In genomic region chr11:65425105-65425970, GRCh38 we compare ENCODE assay signal across 8 cellular contexts. TPM values are rescaled to one million over a fixed set of nuclear protein-coding genes. Genes with fewer than 3 reads are reported as not detected.
DNase-seq lines count a peak whose midpoint lies in the region; ATAC-seq, FAIRE-seq and TF ChIP-seq lines count a peak whose summit lies in the region.

No MANE protein-coding gene starts in this region.

- peak; percentile 81 for FAIRE-seq in GM19239 (lab: Jason Lieb, UNC)

- DNase-seq in GM19239 (ENCODE audit: insufficient read length, low spot score), result no peak
- no peak for DNase-seq in RWPE1 (ENCODE audit: low spot score)
- DNase-seq in activated effector memory CD4-positive, alpha-beta T cell treated with anti-CD3 and anti-CD28 coated beads, Interleukin-2, amount 50 U/mL, for 16 hours, result peak; percentile 92
- DNase-seq in globus pallidus (ENCODE audit: low spot score), result peak; percentile 63
- DNase-seq in renal cortical epithelial cell (ENCODE audit: low read depth), result peak; percentile 61
- DNase-seq in AG08395 (ENCODE audit: low spot score), result no peak
- no peak for DNase-seq in NCI-H748 treated with DMSO at 0.1 percent for 48 hours (lab: John Stamatoyannopoulos, UW)

- peak overlapping the region; percentile 100 for H3K27ac ChIP-seq in RWPE1

- no peak for ATAC-seq in GM21737 (IDR thresholded peaks at IDR 0.05; ENCODE audit: unreplicated experiment)

- CTCF ChIA-PET in RWPE1 (lab: Yijun Ruan, JAX), result no interaction called here

- POLR2A ChIA-PET in RWPE1 (lab: Yijun Ruan, JAX; ENCODE audit: low non-redundant PET), result no interaction called here

- TF ChIP-seq CTCF in RWPE1 (conservative IDR thresholded peaks at IDR 0.05; ENCODE audit: low read depth), result no peak

RNA-seq across cellular contexts. Expression of gene NEAT1, which starts 2.7 kb away (rescaled TPM):
- 17.4 and 141 TPM in 2 replicates for total RNA-seq in renal cortical epithelial cell

RNA-seq across cellular contexts. Expression of gene FRMD8, which starts 38.9 kb away (rescaled TPM):
- 67.5 and 89.6 TPM in 2 replicates for total RNA-seq in renal cortical epithelial cell

RNA-seq across cellular contexts. Expression of gene SLC25A45, which starts 42.9 kb away (rescaled TPM):
- total RNA-seq in renal cortical epithelial cell, result 0.52 and 0.65 TPM in 2 replicates

Comparison
In these comparisons a context has a peak if more than half of its experiments do, and no peak if none do; other contexts are left out.
1. DNase-seq: peak in activated effector memory CD4-positive, alpha-beta T cell treated with anti-CD3 and anti-CD28 coated beads, Interleukin-2, amount 50 U/mL, for 16 hours (single experiment), globus pallidus (single experiment) and renal cortical epithelial cell (single experiment); none in GM19239 (single experiment), RWPE1 (single experiment), AG08395 (single experiment) and NCI-H748 treated with DMSO at 0.1 percent for 48 hours (single experiment).